In genomic region chr17:28662527-28662829, GRCh38 we compare ENCODE assay signal across 8 cellular contexts. TPM values are rescaled to one million over a fixed set of nuclear protein-coding genes. Genes with fewer than 3 reads are reported as not detected.
DNase-seq lines count a peak whose midpoint lies in the region; ATAC-seq and TF ChIP-seq lines count a peak whose summit lies in the region.

No MANE protein-coding gene starts in this region.

- TF ChIP-seq CTCF in GM12865 (IDR thresholded peaks at IDR 0.05; ENCODE audit: insufficient read depth, low read depth, low read length, missing control alignments) (no peak), PC-9 (conservative IDR thresholded peaks at IDR 0.05) (no peak)

- POLR2A ChIA-PET in PC-9 (lab: Charles Lee; ENCODE audit: unreplicated experiment), result interaction anchor here (0.5 to 0.7 kb wide), 2 partner anchors 15 to 80 kb away, joined by 3 read pairs; no protein-coding TSS in a partner anchor

- H3F3A ChIP-seq in PC-9 (ENCODE audit: insufficient read depth, low read depth), result peaks cover 6% of the 10 kb centered on the region; the same call in 1 of the 2 replicates

- no peak for ATAC-seq in HG03520 (IDR thresholded peaks at IDR 0.05; ENCODE audit: unreplicated experiment)

- no peaks in the 10 kb centered on the region for H3K27me3 ChIP-seq in PC-9 (ENCODE audit: insufficient read depth, low read depth)
- no peaks in the 10 kb centered on the region for H3K27me3 ChIP-seq in esophagus (ENCODE audit: control insufficient read depth in 1 of 2, insufficient read depth in 2 of 2, low read length in 2 of 2)
- no peaks in the 10 kb centered on the region for H3K27me3 ChIP-seq in rectal smooth muscle tissue (ENCODE audit: control insufficient read depth, insufficient read depth, low read length)

- H3K4me1 ChIP-seq in PC-9 (replicated peaks; ENCODE audit: insufficient read depth) (peaks cover 17% of the 10 kb centered on the region), esophagus (ENCODE audit: control insufficient read depth in 2 of 2, insufficient read depth in 2 of 2, low read length in 1 of 2) (no peaks in the 10 kb centered on the region), rectal smooth muscle tissue (ENCODE audit: control insufficient read depth, insufficient read depth, low read length) (peaks cover 16% of the 10 kb centered on the region)

- H3K4me3 ChIP-seq in GM12865 (ENCODE audit: low read depth, low read length), result peak overlapping the region; percentile 84
- peak overlapping the region; percentile 80 for H3K4me3 ChIP-seq in PC-9
- H3K4me3 ChIP-seq in esophagus (ENCODE audit: low read depth in 1 of 2, low read length in 2 of 2), result peak overlapping the region; percentile 88 to 99
- H3K4me3 ChIP-seq in rectal smooth muscle tissue (ENCODE audit: low read length), result peak overlapping the region; percentile 80

- TSS peak; percentile 52 for BruUV-seq in PC-9 (replicated peaks; lab: Mats Ljungman, UMichigan)

- DNase-seq in GM12865 (ENCODE audit: low read depth), result no peak
- DNase-seq in PC-9, result no peak
- DNase-seq in glomerular visceral epithelial cell (ENCODE audit: extremely low spot score), result no peak
- DNase-seq in cerebellar nuclear complex (lab: John Stamatoyannopoulos, UW), result no peak
- no peak for DNase-seq in iPS-NIHi11 (ENCODE audit: low spot score)

- H3K9ac ChIP-seq in rectal smooth muscle tissue (ENCODE audit: low read length), result peak overlapping the region; percentile 96

- H2AFZ ChIP-seq in PC-9, result peak overlapping the region; percentile 92

- CTCF ChIA-PET in PC-9 (lab: Charles Lee), result interaction anchor here (0.5 to 0.6 kb wide), 2 partner anchors 13 to 532 kb away, joined by 3 read pairs; no protein-coding TSS in a partner anchor

- no peaks in the 10 kb centered on the region for H3K9me3 ChIP-seq in PC-9 (ENCODE audit: insufficient read depth, low read depth)
- H3K9me3 ChIP-seq in esophagus (ENCODE audit: control insufficient read depth in 2 of 2, insufficient read depth in 1 of 2, low read depth in 1 of 2, low read length in 1 of 2), result no peaks in the 10 kb centered on the region

- intact Hi-C loops in PC-9 (cut with micrococcal nuclease; ENCODE audit: unreplicated experiment), result loop anchor here (2.0 kb wide), 1 partner anchor 16 kb away; no protein-coding TSS in a partner anchor

- H4K20me1 ChIP-seq in PC-9 (ENCODE audit: insufficient read depth), result peaks cover 27% of the 10 kb centered on the region

- peaks cover 4% of the 10 kb centered on the region; the same call in 1 of the 2 replicates for H3K36me3 ChIP-seq in PC-9 (ENCODE audit: low read depth)
- peaks cover 3 to 7% of the 10 kb centered on the region in 2 donors for H3K36me3 ChIP-seq in esophagus (ENCODE audit: control insufficient read depth in 2 of 2, insufficient read depth in 2 of 2, low read length in 1 of 2)
- peaks cover 11% of the 10 kb centered on the region for H3K36me3 ChIP-seq in rectal smooth muscle tissue (ENCODE audit: control insufficient read depth, insufficient read depth, low read length)

- H3K9me2 ChIP-seq in PC-9 (ENCODE audit: insufficient read depth), result no peaks in the 10 kb centered on the region

- H3K27ac ChIP-seq in PC-9 (peak overlapping the region; percentile 78), esophagus (ENCODE audit: low read depth in 2 of 2, low read length in 1 of 2) (peak overlapping the region; percentile 97 to 99), rectal smooth muscle tissue (ENCODE audit: low read depth, low read length) (peak overlapping the region; percentile 97)

- WGBS in esophagus, 2 donors, result 0 to 1% methylated on average over 10 of the region's 10 CpGs

- peak overlapping the region; percentile 99 for H3K4me2 ChIP-seq in PC-9

- H3K79me2 ChIP-seq in PC-9 (ENCODE audit: low read depth), result peaks cover 76% of the 10 kb centered on the region

RNA-seq across cellular contexts. Expression of gene SUPT6H, which starts 0.5 kb away (rescaled TPM):
- total RNA-seq in PC-9 (2021), result 46.7 and 63.3 TPM in 2 replicates
- polyA plus RNA-seq in esophagus, result 10 to 100 TPM; 21.4 to 29.2 TPM

RNA-seq across cellular contexts. Expression of gene SDF2, which starts 0.8 kb away (rescaled TPM):
- 38.9 and 43.7 TPM in 2 replicates for total RNA-seq in PC-9 (2021)
- polyA plus RNA-seq in esophagus, result 10 to 100 TPM; 20.7 to 40.6 TPM

RNA-seq across cellular contexts. Expression of gene BLTP2, which starts 17.5 kb away (rescaled TPM):
- 161 and 204 TPM in 2 replicates for total RNA-seq in PC-9 (2021)
- 10 to 100 TPM; 19.2 to 23.5 TPM for polyA plus RNA-seq in esophagus

RNA-seq across cellular contexts. Expression of gene RSKR, which starts 48.5 kb away (rescaled TPM):
- 21.7 and 25.8 TPM in 2 replicates for total RNA-seq in PC-9 (2021)
- 1 to 10 TPM; 2.0 to 6.7 TPM for polyA plus RNA-seq in esophagus

RNA-seq across cellular contexts. Expression of gene PROCA1, which starts 49.2 kb away (rescaled TPM):
- total RNA-seq in PC-9 (2021), result 14.2 and 15.8 TPM in 2 replicates
- 1 to 10 TPM in 1 of 2 donors, under 1 TPM in 1; 0.59 to 2.0 TPM for polyA plus RNA-seq in esophagus
